17 cellular contexts compared by ENCODE assay signal in genomic region chr9:99224445-99224844, GRCh38. TPM values are rescaled to one million over a fixed set of nuclear protein-coding genes. Genes with fewer than 3 reads are reported as not detected.
DNase-seq lines count a peak whose midpoint lies in the region; ATAC-seq, FAIRE-seq and TF ChIP-seq lines count a peak whose summit lies in the region.
"Had no signal": no experiment of that assay in that cellular context is flagged by ENCODE, and none has a peak within 500 bp of the region (broad histone marks: within the 10 kb centered on the region; RNA-seq: fewer than 3 reads in every experiment).

No MANE protein-coding gene starts in this region.

- TF ChIP-seq POLR2A in GM12891 (IDR thresholded peaks at IDR 0.05; ENCODE audit: low read depth, low read length), result no peak

- intact Hi-C loops in upper lobe of right lung (cut with DNase I), result no loop called here
- intact Hi-C loops in activated naive CD4-positive, alpha-beta T cell treated with anti-CD3 and anti-CD28 coated beads for 36 hours (cut with micrococcal nuclease), result loop anchor here (5.0 kb wide), 2 partner anchors 417 to 1373 kb away; partner anchors contain the start of gene GALNT12

- H3K9me3 ChIP-seq in SK-N-SH, result no peaks in the 10 kb centered on the region
- no peaks in the 10 kb centered on the region for H3K9me3 ChIP-seq in astrocyte (ENCODE audit: insufficient read depth, low read depth, low read length)
- no peaks in the 10 kb centered on the region for H3K9me3 ChIP-seq in osteoblast (ENCODE audit: low read depth, low read length)
- H3K9me3 ChIP-seq in upper lobe of right lung, result no peaks in the 10 kb centered on the region

- H3K79me2 ChIP-seq in SK-N-SH (ENCODE audit: insufficient read depth) (peaks cover 80% of the 10 kb centered on the region), astrocyte (ENCODE audit: insufficient read depth, low read length) (peaks cover 89% of the 10 kb centered on the region), osteoblast (ENCODE audit: insufficient read depth, low read length) (peaks cover 84% of the 10 kb centered on the region)

- peak overlapping the region; percentile 96 for H3K4me3 Mint-ChIP-seq in astrocyte (ENCODE audit: unreplicated experiment)
- no peak overlapping the region for H3K4me3 Mint-ChIP-seq in activated naive CD4-positive, alpha-beta T cell treated with anti-CD3 and anti-CD28 coated beads for 36 hours

- H2AFZ ChIP-seq in SK-N-SH (ENCODE audit: low read depth), result no peak overlapping the region
- no peak overlapping the region for H2AFZ ChIP-seq in astrocyte (ENCODE audit: low read depth, low read length)
- H2AFZ ChIP-seq in osteoblast (ENCODE audit: low read length), result no peak overlapping the region

- ATAC-seq in SK-N-SH treated with all-trans-retinoic acid at 6 μM for 48 hours (no peak), upper lobe of right lung (no peak)

- H3K27me3 ChIP-seq in SK-N-SH (ENCODE audit: insufficient read depth) (no peaks in the 10 kb centered on the region), astrocyte (ENCODE audit: insufficient read depth, low read length) (no peaks in the 10 kb centered on the region), osteoblast (ENCODE audit: insufficient read depth, low read length) (no peaks in the 10 kb centered on the region), upper lobe of right lung (no peaks in the 10 kb centered on the region)

- H3K4me1 Mint-ChIP-seq in astrocyte (ENCODE audit: low read depth, unreplicated experiment), result peaks cover 28% of the 10 kb centered on the region
- peaks cover 40% of the 10 kb centered on the region for H3K4me1 Mint-ChIP-seq in activated naive CD4-positive, alpha-beta T cell treated with anti-CD3 and anti-CD28 coated beads for 36 hours (ENCODE audit: low read depth)

- TF ChIP-seq CTCF in SK-N-SH (IDR thresholded peaks at IDR 0.05) (no peak), astrocyte (IDR thresholded peaks at IDR 0.05; ENCODE audit: insufficient read depth, low read depth, low read length) (no peak), osteoblast (IDR thresholded peaks at IDR 0.05; ENCODE audit: extremely low read depth, low read depth, low read length) (no peak), upper lobe of right lung (IDR thresholded peaks at IDR 0.05) (no peak)

- peaks cover 8% of the 10 kb centered on the region for H3F3A ChIP-seq in SK-N-SH (replicated peaks; ENCODE audit: insufficient read depth)

- POLR2A ChIA-PET in SK-N-SH (lab: Yijun Ruan, JAX), result no interaction called here

- H3K27ac ChIP-seq in SK-N-SH (ENCODE audit: low read depth in 2 of 2, low read length in 1 of 2) (no peak overlapping the region), astrocyte (ENCODE audit: low read depth, low read length) (no peak overlapping the region), osteoblast (ENCODE audit: low read depth, low read length) (no peak overlapping the region), upper lobe of right lung (no peak overlapping the region)
- H3K27ac ChIP-seq: 22Rv1 had no signal

- no peaks in the 10 kb centered on the region for H3K27me3 Mint-ChIP-seq in astrocyte (ENCODE audit: low read depth, unreplicated experiment)
- no peaks in the 10 kb centered on the region for H3K27me3 Mint-ChIP-seq in activated naive CD4-positive, alpha-beta T cell treated with anti-CD3 and anti-CD28 coated beads for 36 hours (ENCODE audit: low read depth)

- no peak overlapping the region for H3K27ac Mint-ChIP-seq in astrocyte (ENCODE audit: unreplicated experiment)
- no peak overlapping the region for H3K27ac Mint-ChIP-seq in activated naive CD4-positive, alpha-beta T cell treated with anti-CD3 and anti-CD28 coated beads for 36 hours

- H3K9ac ChIP-seq in SK-N-SH, result no peak overlapping the region
- H3K9ac ChIP-seq in astrocyte (ENCODE audit: low read length), result no peak overlapping the region

- WGBS in SK-N-SH (ENCODE audit: low lambda C conversion rate), result 97% methylated on average over 2 of the region's 2 CpGs

- H4K20me1 ChIP-seq in SK-N-SH (ENCODE audit: insufficient read depth) (peaks cover 35% of the 10 kb centered on the region), astrocyte (ENCODE audit: insufficient read depth, low read length) (peaks cover 68% of the 10 kb centered on the region), osteoblast (ENCODE audit: insufficient read depth, low read length) (peaks cover 56% of the 10 kb centered on the region)

- H3K36me3 ChIP-seq in SK-N-SH (replicated peaks in 1 of 2; ENCODE audit: control insufficient read depth in 1 of 2, insufficient read depth in 2 of 2, low read length in 1 of 2) (peaks cover 40 to 45% of the 10 kb centered on the region in 2 experiments), astrocyte (ENCODE audit: insufficient read depth, low read length) (peaks cover 45% of the 10 kb centered on the region), osteoblast (ENCODE audit: insufficient read depth, low read length) (peaks cover 50% of the 10 kb centered on the region), upper lobe of right lung (peaks cover 38% of the 10 kb centered on the region)

- FAIRE-seq in GM12891 (lab: Jason Lieb, UNC), result no peak
- FAIRE-seq in astrocyte (lab: Jason Lieb, UNC), result no peak

- H3K36me3 Mint-ChIP-seq in astrocyte (ENCODE audit: low read depth, unreplicated experiment), result peaks cover 12% of the 10 kb centered on the region
- peaks cover 20% of the 10 kb centered on the region for H3K36me3 Mint-ChIP-seq in activated naive CD4-positive, alpha-beta T cell treated with anti-CD3 and anti-CD28 coated beads for 36 hours (ENCODE audit: low read depth)

- CTCF ChIA-PET in SK-N-SH (lab: Yijun Ruan, JAX), result no interaction called here
- CTCF ChIA-PET in activated naive CD4-positive, alpha-beta T cell treated with anti-CD3 and anti-CD28 coated beads for 36 hours (lab: Charles Lee), result no interaction called here

- no peak for TF ChIP-seq EP300 in SK-N-SH (IDR thresholded peaks at IDR 0.05; ENCODE audit: borderline replicate concordance in 1 of 2, low read depth in 1 of 2, low read length in 1 of 2)

- H3K9me2 ChIP-seq in SK-N-SH, result no peaks in the 10 kb centered on the region

- H3K4me3 ChIP-seq in SK-N-SH (ENCODE audit: low read depth in 2 of 2, low read length in 1 of 2), result no peak overlapping the region
- H3K4me3 ChIP-seq in astrocyte (ENCODE audit: insufficient read depth, low read depth, low read length), result no peak overlapping the region
- no peak overlapping the region for H3K4me3 ChIP-seq in osteoblast (ENCODE audit: insufficient read depth, low read length)
- no peak overlapping the region for H3K4me3 ChIP-seq in upper lobe of right lung

- TF ChIP-seq RAD21 in SK-N-SH (IDR thresholded peaks at IDR 0.05; ENCODE audit: low read length), result no peak

- H3K4me2 ChIP-seq in SK-N-SH (peak overlapping the region; percentile 89; the same call in 1 of the 2 replicates), astrocyte (ENCODE audit: low read length) (peak overlapping the region; percentile 93), osteoblast (ENCODE audit: insufficient read depth, low read length) (peak overlapping the region; percentile 93)

- peaks cover 11 to 12% of the 10 kb centered on the region in 2 experiments for H3K4me1 ChIP-seq in SK-N-SH (ENCODE audit: control insufficient read depth in 1 of 2, insufficient read depth in 2 of 2, low read depth in 1 of 2, low read length in 1 of 2)
- peaks cover 26% of the 10 kb centered on the region for H3K4me1 ChIP-seq in astrocyte (ENCODE audit: insufficient read depth, low read length)
- H3K4me1 ChIP-seq in osteoblast (ENCODE audit: insufficient read depth, low read length), result peaks cover 35% of the 10 kb centered on the region
- H3K4me1 ChIP-seq in upper lobe of right lung, result peaks cover 53% of the 10 kb centered on the region

- H3K9me3 Mint-ChIP-seq in astrocyte (ENCODE audit: unreplicated experiment), result no peaks in the 10 kb centered on the region
- H3K9me3 Mint-ChIP-seq in activated naive CD4-positive, alpha-beta T cell treated with anti-CD3 and anti-CD28 coated beads for 36 hours, result no peaks in the 10 kb centered on the region
- H3K9me3 Mint-ChIP-seq: H9 had no signal

- DNase-seq in SK-N-SH, result no peak
- DNase-seq in GM12891 (ENCODE audit: insufficient read length, low spot score), result no peak
- DNase-seq in astrocyte (ENCODE audit: low read depth), result no peak
- no peak for DNase-seq in osteoblast (ENCODE audit: insufficient read length, low spot score, missing footprints)
- no peak for DNase-seq in upper lobe of right lung
- DNase-seq in activated naive CD4-positive, alpha-beta T cell treated with anti-CD3 and anti-CD28 coated beads for 36 hours, result no peak
- DNase-seq in NCI-H187 (lab: John Stamatoyannopoulos, UW), result no peak
- DNase-seq: activated CD4-positive, alpha-beta T cell treated with anti-CD3 and anti-CD28 coated beads, Interleukin-2, amount 50 U/mL, for 48 hours; activated naive CD4-positive, alpha-beta T cell treated with anti-CD3 and anti-CD28 coated beads, Interleukin-2, amount 50 U/mL, for 16 hours; central memory CD4-positive, alpha-beta T cell; H9; NCI-H1694; NCI-H69; RPMI8226; T1000 had no signal

TF ChIP-seq in SK-N-SH, 30 proteins besides CTCF, POLR2A, EP300 and RAD21 (continues in another document):
- no peak for TF ChIP-seq RFX5 (IDR thresholded peaks at IDR 0.05; ENCODE audit: low read length)

TF ChIP-seq in SK-N-SH treated with all-trans-retinoic acid at 6 μM for 48 hours, 23 proteins besides CTCF, POLR2A, EP300 and RAD21 (continues in another document):
- TF ChIP-seq ZFP30 (CRISPR knock-in tag; IDR thresholded peaks at IDR 0.05) (no peak), TCF4 (CRISPR knock-in tag; IDR thresholded peaks at IDR 0.05; ENCODE audit: borderline replicate concordance) (no peak), ESRRG (CRISPR knock-in tag; IDR thresholded peaks at IDR 0.05) (no peak), GLIS3 (CRISPR knock-in tag; IDR thresholded peaks at IDR 0.05) (no peak), ZFP3 (CRISPR knock-in tag; IDR thresholded peaks at IDR 0.05) (no peak)

TF ChIP-seq in GM12891, 5 proteins besides CTCF, POLR2A, EP300 and RAD21:
- TF ChIP-seq SPI1 (IDR thresholded peaks at IDR 0.05; ENCODE audit: low read depth, low read length), result peak; percentile 88
- TF ChIP-seq POU2F2 (IDR thresholded peaks at IDR 0.05; ENCODE audit: low read depth, low read length), result no peak

RNA-seq across cellular contexts. Expression of gene SEC61B, which starts 2.4 kb away (rescaled TPM):
- polyA plus RNA-seq in SK-N-SH (2012; rRNA removed), result 154 and 174 TPM in 2 replicates
- polyA plus RNA-seq in SK-N-SH (2012; cell fraction: cytosol; rRNA removed), result 165 and 169 TPM in 2 replicates
- polyA plus RNA-seq in SK-N-SH (2012; cell fraction: nucleus; rRNA removed), result 63.5 and 75.2 TPM in 2 replicates
- 570 TPM for polyA plus RNA-seq in GM12891 (2012; ENCODE audit: low read depth, missing spikeins)
- total RNA-seq in astrocyte (263 and 266 TPM in 2 replicates), osteoblast (73.1 and 84.0 TPM in 2 replicates), upper lobe of right lung (116 TPM)
- 100 to 1,000 TPM; 105 TPM for total RNA-seq in activated naive CD4-positive, alpha-beta T cell treated with anti-CD3 and anti-CD28 coated beads for 36 hours

RNA-seq across cellular contexts. Expression of gene ALG2, which starts 2.7 kb away (rescaled TPM):
- 31.6 and 35.6 TPM in 2 replicates for polyA plus RNA-seq in SK-N-SH (2012; rRNA removed)
- 33.3 and 33.7 TPM in 2 replicates for polyA plus RNA-seq in SK-N-SH (2012; cell fraction: cytosol; rRNA removed)
- polyA plus RNA-seq in SK-N-SH (2012; cell fraction: nucleus; rRNA removed), result 29.3 and 39.1 TPM in 2 replicates
- polyA plus RNA-seq in GM12891 (2012; ENCODE audit: low read depth, missing spikeins), result 25.7 TPM
- total RNA-seq in astrocyte, result 33.3 and 35.7 TPM in 2 replicates
- 45.1 and 51.8 TPM in 2 replicates for total RNA-seq in osteoblast
- 39.2 TPM for total RNA-seq in upper lobe of right lung
- total RNA-seq in activated naive CD4-positive, alpha-beta T cell treated with anti-CD3 and anti-CD28 coated beads for 36 hours, result 10 to 100 TPM; 11.3 to 11.8 TPM
